ENCODE assay signal across 8 cellular contexts in the genomic region with DNA sequence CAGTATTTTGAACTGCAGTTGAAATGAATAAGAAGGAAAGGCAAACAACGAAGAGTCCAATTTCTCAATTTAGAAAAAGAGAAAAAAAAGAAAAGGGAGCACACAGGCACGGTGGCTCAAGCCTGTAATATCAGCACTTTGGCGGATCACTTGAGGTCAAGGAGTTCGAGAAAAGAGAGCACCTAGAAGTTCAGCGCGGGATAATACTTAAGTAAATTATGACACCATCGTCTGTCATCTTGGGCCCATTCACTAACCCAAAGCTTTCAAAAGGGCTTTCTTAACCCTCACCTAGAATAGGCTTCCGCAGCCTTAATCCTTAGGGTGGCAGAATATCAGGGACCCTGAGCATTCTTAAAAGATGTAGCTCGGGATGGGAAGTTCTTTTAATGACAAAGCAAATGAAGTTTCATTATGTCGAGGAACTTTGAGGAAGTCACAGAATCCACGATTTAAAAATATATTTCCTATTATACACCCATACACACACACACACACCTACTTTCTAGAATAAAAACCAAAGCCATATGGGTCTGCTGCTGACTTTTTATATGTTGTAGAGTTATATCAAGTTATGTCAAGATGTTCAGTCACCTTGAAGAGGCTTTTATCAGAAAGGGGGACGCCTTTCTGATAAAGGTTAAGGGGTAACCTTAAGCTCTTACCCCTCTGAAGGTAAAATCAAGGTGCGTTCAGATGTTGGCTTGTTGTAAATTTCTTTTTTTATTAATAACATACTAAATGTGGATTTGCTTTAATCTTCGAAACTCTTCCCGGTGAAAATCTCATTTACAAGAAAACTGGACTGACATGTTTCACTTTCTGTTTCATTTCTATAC. TPM values are rescaled to one million over a fixed set of nuclear protein-coding genes. Genes with fewer than 3 reads are reported as not detected.
DNase-seq lines count a peak whose midpoint lies in the region; ATAC-seq, FAIRE-seq and TF ChIP-seq lines count a peak whose summit lies in the region.

No MANE protein-coding gene starts in this region.

- H4K20me1 ChIP-seq in K562 (replicated peaks; ENCODE audit: control insufficient read depth, insufficient read depth, low read length): no peaks in the 10 kb centered on the region

- peak overlapping the region; percentile 95 for H2AFZ ChIP-seq in K562 (ENCODE audit: low read depth, low read length)

- no peak for TF ChIP-seq EP300 in K562 (IDR thresholded peaks at IDR 0.05; ENCODE audit: low read length)

- peak overlapping the region; percentile 58 to 82 for H3K9ac ChIP-seq in K562 (ENCODE audit: insufficient read depth in 1 of 2, low read depth in 2 of 2, low read length in 2 of 2)

- H3K4me2 ChIP-seq in K562 (ENCODE audit: insufficient read depth, low read length): peak overlapping the region; percentile 79

- POLR2A ChIA-PET in K562 (lab: Yijun Ruan, JAX): interaction anchor here (1.4 to 1.8 kb wide), 2 partner anchors 9 to 11 kb away, joined by 4 to 5 read pairs; no protein-coding TSS in a partner anchor

- no peaks in the 10 kb centered on the region for H3K36me3 ChIP-seq in cardiac muscle cell
- no peaks in the 10 kb centered on the region for H3K36me3 ChIP-seq in K562 (ENCODE audit: control insufficient read depth, insufficient read depth, low read length)
- H3K36me3 ChIP-seq in uterus: no peaks in the 10 kb centered on the region

- TF ChIP-seq POLR2A in K562 (conservative IDR thresholded peaks at IDR 0.05) (no peak), uterus (IDR thresholded peaks at IDR 0.05) (no peak)

- no TSS peak for BruUV-seq in K562 (replicated peaks; lab: Mats Ljungman, UMichigan)

- no peaks in the 10 kb centered on the region for H3K9me1 ChIP-seq in K562 (ENCODE audit: control insufficient read depth, insufficient read depth, low read length)

- in situ Hi-C loops in K562 (cut with MboI): loop anchor here (25.0 kb wide), 2 partner anchors 712 to 837 kb away; a partner anchor contains a TSS

- H3K4me1 ChIP-seq in cardiac muscle cell (ENCODE audit: low read depth) (no peaks in the 10 kb centered on the region), K562 (replicated peaks in 1 of 2; ENCODE audit: control insufficient read depth in 2 of 2, insufficient read depth in 2 of 2, low read length in 2 of 2) (peaks cover 2 to 4% of the 10 kb centered on the region in 2 experiments; a peak in 2 of 5 replicates), uterus (no peaks in the 10 kb centered on the region)

- WGBS in K562 (ENCODE audit: insufficient coverage, low coverage, missing lambda C conversion rate): 17% methylated on average over 15 of the region's 15 CpGs

- TF ChIP-seq CTCF in cardiac muscle cell (IDR thresholded peaks at IDR 0.05; ENCODE audit: low read depth, low read length) (no peak), K562 (IDR thresholded peaks at IDR 0.05 in 2 of 3, conservative IDR thresholded peaks at IDR 0.05 in 1 of 3; ENCODE audit: insufficient read depth in 2 of 3, low read depth in 1 of 3, low read length in 3 of 3) (no peak), uterus (IDR thresholded peaks at IDR 0.05) (no peak)

- FAIRE-seq in K562 (lab: Jason Lieb, UNC) (peak; percentile 37), frontal cortex (lab: Jason Lieb, UNC) (no peak)

- DNase-seq in cardiac muscle cell (ENCODE audit: low read depth in 1 of 2, low spot score in 1 of 2): no peak
- DNase-seq in Right ventricle myocardium inferior (ENCODE audit: missing footprints): no peak
- DNase-seq in K562 (ENCODE audit: extremely low read depth in 1 of 4, low spot score in 3 of 4): peak in 1 of 4 experiments; percentile 8
- peak; percentile 62 for DNase-seq in medulla oblongata (ENCODE audit: extremely low spot score)
- DNase-seq in uterus: no peak
- no peak for DNase-seq in frontal cortex (ENCODE audit: low spot score in 2 of 2)
- DNase-seq in activated CD4-positive, alpha-beta T cell treated with anti-CD3 and anti-CD28 coated beads, Interleukin-2, amount 50 U/mL, for 4 hours: no peak
- no peak for DNase-seq in activated effector memory CD4-positive, alpha-beta T cell treated with anti-CD3 and anti-CD28 coated beads, Interleukin-2, amount 50 U/mL, for 16 hours

- ATAC-seq in Right ventricle myocardium inferior: no peak
- no peak; the same call in 1 of the 3 replicates for ATAC-seq in K562

- TF ChIP-seq RAD21 in K562 (CRISPR knock-in tag; conservative IDR thresholded peaks at IDR 0.05 in 1 of 2, IDR thresholded peaks at IDR 0.05 in 1 of 2): no peak

- CTCF ChIA-PET in K562 (lab: Yijun Ruan, JAX; ENCODE audit: low intra/inter-chr PET ratio): interaction anchor here (0.7 to 1.1 kb wide), 2 partner anchors 126 to 140 kb away, joined by 3 read pairs; no protein-coding TSS in a partner anchor

- H3K27me3 ChIP-seq in cardiac muscle cell (peaks cover 10% of the 10 kb centered on the region), K562 (ENCODE audit: control insufficient read depth in 2 of 2, insufficient read depth in 2 of 2, low read length in 2 of 2) (no peaks in the 10 kb centered on the region), uterus (no peaks in the 10 kb centered on the region)

- H3K4me3 ChIP-seq in cardiac muscle cell (peak overlapping the region; percentile 19), K562 (peak overlapping the region; percentile 46), uterus (peak overlapping the region; percentile 49 to 50)

- H3K9me3 ChIP-seq in cardiac muscle cell (ENCODE audit: low read depth): no peaks in the 10 kb centered on the region
- no peaks in the 10 kb centered on the region for H3K9me3 ChIP-seq in K562 (replicated peaks; ENCODE audit: control insufficient read depth, insufficient read depth, low read depth, low read length)
- H3K9me3 ChIP-seq in uterus: no peaks in the 10 kb centered on the region

- no peaks in the 10 kb centered on the region for H3K79me2 ChIP-seq in K562 (ENCODE audit: control insufficient read depth, insufficient read depth, low read length)

- no peak overlapping the region for H3K27ac ChIP-seq in cardiac muscle cell
- H3K27ac ChIP-seq in K562 (ENCODE audit: extremely low read depth, low read depth, low read length): no peak overlapping the region; the same call in 2 of the 3 replicates
- peak overlapping the region; percentile 82 to 87 for H3K27ac ChIP-seq in uterus

- intact Hi-C loops in Right ventricle myocardium inferior (cut with DNase I): loop anchor here (1.0 to 10.0 kb wide), 3 partner anchors 51 to 705 kb away; a partner anchor contains a TSS
- intact Hi-C loops in K562 (cut with micrococcal nuclease): loop anchor here (1.0 to 5.0 kb wide), 2 partner anchors 53 to 141 kb away; no protein-coding TSS in a partner anchor
- intact Hi-C loops in uterus (cut with DNase I; ENCODE audit: low total_unique reads): no loop called here

TF ChIP-seq in K562, 482 proteins besides CTCF, POLR2A, EP300 and RAD21:
- TF ChIP-seq CBFA2T3 (IDR thresholded peaks at IDR 0.05) (no peak), MEF2A (IDR thresholded peaks at IDR 0.05; ENCODE audit: control insufficient read depth, low read depth, low read length) (no peak), SPI1 (IDR thresholded peaks at IDR 0.05; ENCODE audit: borderline replicate concordance, low read depth, low read length) (peak; percentile 5; the same call in 1 of the 2 replicates)

RNA-seq across cellular contexts. Expression of a gene that starts 0.6 kb away (rescaled TPM):
- total RNA-seq in cardiac muscle cell: 0.39 TPM in 1 of 2 replicates, not detected in the other
- polyA plus RNA-seq in cardiac muscle cell: 0.39 TPM in 1 of 2 replicates, not detected in the other
- 12.0 TPM for total RNA-seq in Right ventricle myocardium inferior
- total RNA-seq in K562 (2011; cell fraction: chromatin; rRNA removed; ENCODE audit: low replicate concordance): not detected in 2 replicates
- total RNA-seq in K562 (2011; cell fraction: nucleolus; rRNA removed): not detected in 2 replicates
- total RNA-seq in K562 (2011; cell fraction: nucleoplasm; rRNA removed): not detected in 2 replicates
- 0.20 and 0.27 TPM in 2 replicates for total RNA-seq in K562 (2014; rRNA removed)
- 0.47 TPM in 1 of 2 replicates, not detected in the other for total RNA-seq in K562 (2014; rRNA removed; fragmentation: Illumina TruSeq; extraction: Trizol)
- total RNA-seq in K562 (2015; rRNA removed; fragmentation: Illumina TruSeq; extraction: Trizol): 0.26 and 0.51 TPM in 2 replicates
- 0.18 and 0.24 TPM in 2 replicates for total RNA-seq in K562 (2021)
- 0.18 TPM in 1 of 2 replicates, not detected in the other for polyA plus RNA-seq in K562 (2011; rRNA removed)
- polyA plus RNA-seq in K562 (2011; cell fraction: cytosol; rRNA removed): not detected in 2 replicates
- 0.07 and 0.34 TPM in 2 replicates for polyA plus RNA-seq in K562 (2011; cell fraction: nucleus; rRNA removed)
- 0.09 and 0.18 TPM in 2 replicates for polyA plus RNA-seq in K562 (2012)
- polyA plus RNA-seq in K562 (2014; fragmentation: Illumina TruSeq; extraction: Trizol): 0.07 and 0.33 TPM in 2 replicates
- under 1 TPM in 1 of 2 experiments, not detected in 1; 0.32 TPM for polyA plus RNA-seq in K562 (2014; fragmentation: Nextera tagmentation; extraction: Ambion mirVana)
- polyA plus RNA-seq in K562 (2014; rRNA removed): 0.34 TPM in 1 of 2 replicates, not detected in the other
- polyA minus RNA-seq in K562 (2011; rRNA and poly(A)+ RNA removed): not detected in 2 replicates
- not detected in 2 replicates for polyA minus RNA-seq in K562 (2011; cell fraction: cytosol; rRNA and poly(A)+ RNA removed)
- polyA minus RNA-seq in K562 (2011; cell fraction: nucleus; rRNA and poly(A)+ RNA removed): not detected in 2 replicates
- 10 to 100 TPM in 1 of 4 donors, 1 to 10 TPM in 2, under 1 TPM in 1; 0.90 to 10.2 (median 5.7) TPM for total RNA-seq in uterus
- under 0.01 TPM for total RNA-seq in frontal cortex

RNA-seq across cellular contexts. Expression of a gene that starts 12.0 kb away (rescaled TPM):
- total RNA-seq in cardiac muscle cell (15.4 and 16.8 TPM in 2 replicates), Right ventricle myocardium inferior (44.3 TPM), K562 (2014; rRNA removed) (4.5 and 4.7 TPM in 2 replicates), K562 (2014; rRNA removed; fragmentation: Illumina TruSeq; extraction: Trizol) (9.3 and 11.3 TPM in 2 replicates), K562 (2015; rRNA removed; fragmentation: Illumina TruSeq; extraction: Trizol) (6.9 and 10.0 TPM in 2 replicates), K562 (2021) (6.5 and 10.4 TPM in 2 replicates), uterus (10 to 100 TPM in 2 of 4 donors, 1 to 10 TPM in 2; 2.9 to 24.6 (median 13.1) TPM), frontal cortex (23.2 TPM)
- polyA plus RNA-seq in cardiac muscle cell (35.4 and 37.1 TPM in 2 replicates), K562 (2011; rRNA removed) (4.7 and 5.2 TPM in 2 replicates), K562 (2014; fragmentation: Illumina TruSeq; extraction: Trizol) (5.9 and 6.0 TPM in 2 replicates), K562 (2014; fragmentation: Nextera tagmentation; extraction: Ambion mirVana) (10 to 100 TPM; 11.2 to 13.8 TPM), K562 (2014; rRNA removed) (6.0 and 6.6 TPM in 2 replicates)
- 0.35 and 0.83 TPM in 2 replicates for total RNA-seq in K562 (2011; cell fraction: chromatin; rRNA removed; ENCODE audit: low replicate concordance)
- total RNA-seq in K562 (2011; cell fraction: nucleolus; rRNA removed): 1.3 and 1.5 TPM in 2 replicates
- 1.4 and 1.9 TPM in 2 replicates for total RNA-seq in K562 (2011; cell fraction: nucleoplasm; rRNA removed)
- 0.48 and 2.0 TPM in 2 replicates for polyA plus RNA-seq in K562 (2011; cell fraction: cytosol; rRNA removed)
- 0.90 and 1.2 TPM in 2 replicates for polyA plus RNA-seq in K562 (2011; cell fraction: nucleus; rRNA removed)
- polyA plus RNA-seq in K562 (2012): 7.5 and 12.7 TPM in 2 replicates
- polyA minus RNA-seq in K562 (2011; rRNA and poly(A)+ RNA removed): 1.5 and 2.8 TPM in 2 replicates
- polyA minus RNA-seq in K562 (2011; cell fraction: cytosol; rRNA and poly(A)+ RNA removed): 2.3 TPM in 1 of 2 replicates, not detected in the other
- 1.3 and 2.1 TPM in 2 replicates for polyA minus RNA-seq in K562 (2011; cell fraction: nucleus; rRNA and poly(A)+ RNA removed)

Comparison
In these comparisons a context has a peak if more than half of its experiments do, and no peak if none do; other contexts are left out.
1. H3K27ac ChIP-seq: peak in uterus (2 of 2); none in cardiac muscle cell (single experiment) and K562 (single experiment).
2. Peak in every context shown above with its lines, with median percentiles within 50 percentile points of each other: H3K4me3 ChIP-seq.